ENCODE assay signal across 20 cellular contexts in the genomic region with DNA sequence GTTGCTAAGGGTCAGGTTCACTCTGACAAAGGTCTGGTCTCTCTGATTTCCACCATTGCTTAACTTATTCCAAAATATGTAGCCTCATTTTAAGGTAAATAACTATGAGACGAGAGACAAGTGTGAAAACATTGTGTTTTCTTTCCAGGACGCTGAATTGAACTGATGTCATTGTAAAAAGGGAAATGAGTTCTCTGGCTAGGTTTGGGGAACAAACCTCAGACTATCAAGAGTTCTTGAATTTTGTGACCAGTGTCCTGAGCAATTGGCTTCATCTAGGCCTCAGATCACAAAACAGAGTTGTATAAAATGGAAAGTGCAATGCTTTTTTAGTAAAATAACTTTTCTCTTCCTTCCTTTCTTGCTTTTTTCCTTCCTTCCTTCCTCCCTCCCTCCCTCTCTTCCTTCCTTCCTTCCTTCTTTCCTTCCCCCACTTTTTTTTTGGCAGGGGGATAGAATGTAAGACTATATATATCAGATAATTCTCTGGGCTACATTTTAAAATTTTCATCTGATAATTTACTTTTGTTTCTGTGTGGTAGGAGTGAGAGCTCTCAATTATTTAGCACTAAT. TPM values are rescaled to one million over a fixed set of nuclear protein-coding genes. Genes with fewer than 3 reads are reported as not detected.
A peak's percentile ranks its signal among the peaks of the same experiment; 100 is the strongest.
DNase-seq lines count a peak whose midpoint lies in the region; ATAC-seq and TF ChIP-seq lines count a peak whose summit lies in the region.
"Had no signal": no experiment of that assay in that cellular context is flagged by ENCODE, and none has a peak within 500 bp of the region (broad histone marks: within the 10 kb centered on the region; RNA-seq: fewer than 3 reads in every experiment).

No MANE protein-coding gene starts in this region.

- no peaks in the 10 kb centered on the region for H3K27me3 ChIP-seq in RWPE2 (ENCODE audit: insufficient read depth, poor library complexity, severe bottlenecking)
- no peaks in the 10 kb centered on the region for H3K27me3 ChIP-seq in naive thymus-derived CD4-positive, alpha-beta T cell (ENCODE audit: control insufficient read depth in 2 of 2, insufficient read depth in 2 of 2, low read length in 2 of 2)
- H3K27me3 ChIP-seq: gastrocnemius medialis, ovary, right lobe of liver, testis had no signal

- intact Hi-C loops in naive thymus-derived CD4-positive, alpha-beta T cell (cut with micrococcal nuclease) = no loop called here
- intact Hi-C loops in posterior vena cava (cut with DNase I) = loop anchor here in 1 of 2 donors (10.0 kb wide), 1 partner anchor 1805 kb away; the partner anchor contains the start of genes RCHY1 and THAP6

- peaks cover 0 to 4% (median 0%) of the 10 kb centered on the region in 11 donors for H3K9me3 Mint-ChIP-seq in naive thymus-derived CD4-positive, alpha-beta T cell
- H3K9me3 Mint-ChIP-seq: activated T-helper 1 cell treated with anti-CD3 and anti-CD28 coated beads, Interleukin-12 subunit alpha, Interleukin-12 subunit beta, Interleukin-2, Interleukin-4 antibody, amounts not matched to agents 30 ng/mL and 10 ng/mL and 1 ng/mL, durations not matched to agents 14 hours and 24 hours and 36 hours; stimulated activated effector memory CD8-positive, alpha-beta T cell treated with anti-CD3 and anti-CD28 coated beads, Interleukin-12 subunit alpha, Interleukin-12 subunit beta, amount 100 ng/mL, for 72 hours had no signal

- ATAC-seq in RWPE2 (ENCODE audit: low read depth) = no peak
- peak; percentile 53 for ATAC-seq in naive thymus-derived CD4-positive, alpha-beta T cell
- ATAC-seq: gastrocnemius medialis; stimulated activated effector memory CD8-positive, alpha-beta T cell treated with anti-CD3 and anti-CD28 coated beads, Interleukin-12 subunit alpha, Interleukin-12 subunit beta, amount 100 ng/mL, for 72 hours had no signal

- H3K27ac Mint-ChIP-seq in naive thymus-derived CD4-positive, alpha-beta T cell = no peak overlapping the region
- H3K27ac Mint-ChIP-seq: activated naive CD8-positive, alpha-beta T cell; activated T-helper 1 cell treated with anti-CD3 and anti-CD28 coated beads, Interleukin-12 subunit alpha, Interleukin-12 subunit beta, Interleukin-2, Interleukin-4 antibody, amounts not matched to agents 30 ng/mL and 10 ng/mL and 1 ng/mL, durations not matched to agents 14 hours and 24 hours and 36 hours; stimulated activated effector memory CD8-positive, alpha-beta T cell treated with anti-CD3 and anti-CD28 coated beads, Interleukin-12 subunit alpha, Interleukin-12 subunit beta, amount 100 ng/mL, for 72 hours had no signal

- H3K4me1 ChIP-seq in RWPE2 (ENCODE audit: insufficient read depth, poor library complexity, severe bottlenecking) = peaks cover 53% of the 10 kb centered on the region
- H3K4me1 ChIP-seq in naive thymus-derived CD4-positive, alpha-beta T cell (ENCODE audit: control insufficient read depth in 2 of 2, insufficient read depth in 2 of 2, low read length in 2 of 2) = no peaks in the 10 kb centered on the region
- H3K4me1 ChIP-seq: testis had no signal

- CTCF ChIA-PET in naive thymus-derived CD4-positive, alpha-beta T cell (lab: Charles Lee) = no interaction called here

- H3K4me3 Mint-ChIP-seq in naive thymus-derived CD4-positive, alpha-beta T cell = no peak overlapping the region
- H3K4me3 Mint-ChIP-seq: activated naive CD8-positive, alpha-beta T cell; activated T-helper 1 cell treated with anti-CD3 and anti-CD28 coated beads, Interleukin-12 subunit alpha, Interleukin-12 subunit beta, Interleukin-2, Interleukin-4 antibody, amounts not matched to agents 30 ng/mL and 10 ng/mL and 1 ng/mL, durations not matched to agents 14 hours and 24 hours and 36 hours; stimulated activated effector memory CD8-positive, alpha-beta T cell treated with anti-CD3 and anti-CD28 coated beads, Interleukin-12 subunit alpha, Interleukin-12 subunit beta, amount 100 ng/mL, for 72 hours had no signal

- DNase-seq in CD1c-positive myeloid dendritic cell (ENCODE audit: extremely low spot score) (peak; percentile 84), Kasumi-1 (lab: John Stamatoyannopoulos, UW) (peak; percentile 62 to 65), RWPE2 (ENCODE audit: low spot score) (no peak), HUDEP-2 (lab: John Stamatoyannopoulos, UW; ENCODE audit: unreplicated experiment in 76 of 76) (no peak), posterior vena cava (ENCODE audit: low spot score) (no peak)
- no peak for DNase-seq in naive thymus-derived CD4-positive, alpha-beta T cell
- no peak for DNase-seq in stimulated activated CD4-positive, alpha-beta T cell treated with anti-CD3 and anti-CD28 coated beads, Interleukin-2, amount 100 ng/mL, for 48 hours
- DNase-seq: cerebellar nuclear complex; DMS79 treated with DMSO at 0.1 percent for 48 hours; effector CD4-positive, alpha-beta T cell; gastrocnemius medialis; mammary epithelial cell; NCI-H1694; NCI-H2171 treated with DMSO at 0.1 percent for 48 hours; ovary; right lobe of liver; testis had no signal

- no peak overlapping the region for H3K4me3 ChIP-seq in RWPE2 (ENCODE audit: severe bottlenecking)
- H3K4me3 ChIP-seq in naive thymus-derived CD4-positive, alpha-beta T cell (ENCODE audit: low read length) = no peak overlapping the region
- H3K4me3 ChIP-seq: gastrocnemius medialis, ovary, right lobe of liver, testis had no signal

- POLR2A ChIA-PET in naive thymus-derived CD4-positive, alpha-beta T cell (lab: Charles Lee) = no interaction called here

- H3K4me1 Mint-ChIP-seq in naive thymus-derived CD4-positive, alpha-beta T cell = peaks cover 0 to 21% (median 0%) of the 10 kb centered on the region in 7 donors
- H3K4me1 Mint-ChIP-seq: stimulated activated effector memory CD8-positive, alpha-beta T cell treated with anti-CD3 and anti-CD28 coated beads, Interleukin-12 subunit alpha, Interleukin-12 subunit beta, amount 100 ng/mL, for 72 hours had no signal

- H3K9me3 ChIP-seq in RWPE2 (ENCODE audit: severe bottlenecking) = no peaks in the 10 kb centered on the region
- no peaks in the 10 kb centered on the region for H3K9me3 ChIP-seq in naive thymus-derived CD4-positive, alpha-beta T cell (ENCODE audit: control insufficient read depth in 2 of 3, low read length in 3 of 3)
- H3K9me3 ChIP-seq: gastrocnemius medialis, ovary, right lobe of liver, testis had no signal

- peaks cover 0 to 7% (median 0%) of the 10 kb centered on the region in 5 donors for H3K27me3 Mint-ChIP-seq in naive thymus-derived CD4-positive, alpha-beta T cell
- H3K27me3 Mint-ChIP-seq: activated naive CD8-positive, alpha-beta T cell had no signal

- H3K36me3 Mint-ChIP-seq in naive thymus-derived CD4-positive, alpha-beta T cell = peaks cover 0 to 2% (median 0%) of the 10 kb centered on the region in 5 donors
- H3K36me3 Mint-ChIP-seq: activated naive CD8-positive, alpha-beta T cell; stimulated activated effector memory CD8-positive, alpha-beta T cell treated with anti-CD3 and anti-CD28 coated beads, Interleukin-12 subunit alpha, Interleukin-12 subunit beta, amount 100 ng/mL, for 72 hours had no signal

- H3K27ac ChIP-seq in RWPE2 (ENCODE audit: poor library complexity, severe bottlenecking) = peak overlapping the region; percentile 98
- H3K27ac ChIP-seq in naive thymus-derived CD4-positive, alpha-beta T cell (ENCODE audit: low read depth, low read length) = no peak overlapping the region
- H3K27ac ChIP-seq: gastrocnemius medialis, ovary, right lobe of liver, testis had no signal

- TF ChIP-seq CTCF in RWPE2 (IDR thresholded peaks at IDR 0.05; ENCODE audit: poor library complexity, severe bottlenecking) = no peak

- H3K36me3 ChIP-seq in RWPE2 (ENCODE audit: low read depth) = no peaks in the 10 kb centered on the region
- H3K36me3 ChIP-seq in naive thymus-derived CD4-positive, alpha-beta T cell (ENCODE audit: control insufficient read depth in 2 of 3, insufficient read depth in 3 of 3, low read length in 3 of 3) = no peaks in the 10 kb centered on the region
- H3K36me3 ChIP-seq: gastrocnemius medialis, ovary, right lobe of liver had no signal

RNA-seq across cellular contexts. Expression of gene CXCL8, which starts 30.8 kb away (rescaled TPM):
- 100 to 1,000 TPM in 2 of 5 experiments, 1 to 10 TPM in 3; 1.8 to 501 (median 4.4) TPM for total RNA-seq in naive thymus-derived CD4-positive, alpha-beta T cell
- under 1 TPM in 1 of 2 donors, not detected in 1; 0.20 TPM for polyA plus RNA-seq in naive thymus-derived CD4-positive, alpha-beta T cell
- 1 to 10 TPM in 1 of 2 donors, under 1 TPM in 1; 0.51 to 3.1 TPM for total RNA-seq in posterior vena cava
- total RNA-seq: testis had no signal

Comparison
In these comparisons a context has a peak if more than half of its experiments do, and no peak if none do; other contexts are left out.
1. DNase-seq: peak in CD1c-positive myeloid dendritic cell (single experiment) and Kasumi-1 (2 of 2); none in RWPE2 (single experiment), naive thymus-derived CD4-positive, alpha-beta T cell (0 of 9), stimulated activated CD4-positive, alpha-beta T cell treated with anti-CD3 and anti-CD28 coated beads, Interleukin-2, amount 100 ng/mL, for 48 hours (0 of 2), HUDEP-2 (0 of 76) and posterior vena cava (single experiment).